28 cellular contexts compared by ENCODE assay signal in the genomic region with DNA sequence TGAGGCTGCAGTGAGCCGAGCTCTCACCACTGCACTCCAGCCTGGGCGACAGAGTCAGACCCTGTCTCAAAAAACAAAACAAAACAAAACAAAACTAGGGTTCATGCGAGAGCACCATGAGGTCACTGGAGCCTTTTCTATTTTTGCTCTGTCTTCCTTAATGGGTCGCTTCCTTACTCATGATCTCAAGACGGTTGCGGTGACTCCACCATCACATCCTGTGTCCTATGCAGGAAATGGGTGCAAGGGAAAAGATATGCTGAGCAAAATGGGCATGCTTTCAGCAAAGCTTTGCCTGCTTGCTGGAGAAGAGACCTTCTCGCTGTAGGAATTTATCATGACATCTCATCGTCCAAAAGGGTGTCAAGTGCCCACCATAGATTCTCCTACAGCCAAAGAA. TPM values are rescaled to one million over a fixed set of nuclear protein-coding genes. Genes with fewer than 3 reads are reported as not detected.
"Had no signal": no experiment of that assay in that cellular context is flagged by ENCODE, and none has a peak within 500 bp of the region (broad histone marks: within the 10 kb centered on the region; RNA-seq: fewer than 3 reads in every experiment).

No MANE protein-coding gene starts in this region.

- H3K36me3 ChIP-seq: esophagus squamous epithelium, heart right ventricle, left lung, neural progenitor cell, prostate gland, right atrium auricular region, stomach, tibial artery, upper lobe of left lung had no signal

- H3K27me3 ChIP-seq: heart right ventricle, neural progenitor cell, right atrium auricular region, stomach, testis, upper lobe of left lung had no signal

- H3K9me3 Mint-ChIP-seq: effector memory CD8-positive, alpha-beta T cell; naive thymus-derived CD4-positive, alpha-beta T cell; nephron; neural progenitor cell had no signal

- H3K36me3 Mint-ChIP-seq: naive thymus-derived CD4-positive, alpha-beta T cell; neural progenitor cell had no signal

- H3K27ac ChIP-seq: heart right ventricle, left lung, neural progenitor cell, prostate gland, right atrium auricular region, stomach, testis, tibial artery, upper lobe of left lung had no signal

- ATAC-seq: effector memory CD8-positive, alpha-beta T cell; heart right ventricle; left cardiac atrium; left lung; naive thymus-derived CD4-positive, alpha-beta T cell had no signal

- DNase-seq: cortex of kidney; effector memory CD8-positive, alpha-beta T cell; erythroblast; esophagus squamous epithelium; foreskin melanocyte; glutamatergic neuron; heart right ventricle; hippocampal formation; left cardiac atrium; mesenchymal stem cell; midbrain; naive thymus-derived CD4-positive, alpha-beta T cell; stimulated activated CD4-positive, alpha-beta T cell treated with anti-CD3 and anti-CD28 coated beads, Interleukin-12 subunit alpha, Interleukin-12 subunit beta, amount 100 ng/mL, for 4 hours; stimulated activated CD4-positive, alpha-beta T cell treated with anti-CD3 and anti-CD28 coated beads, Interleukin-1b, Interleukin-23, amount 100 ng/mL, for 48 hours; stimulated activated CD4-positive, alpha-beta T cell treated with anti-CD3 and anti-CD28 coated beads, Interleukin-4, amount 100 ng/mL, for 1 hour; stimulated activated CD8-positive, alpha-beta memory T cell treated with anti-CD3 and anti-CD28 coated beads, Interleukin-4, amount 100 ng/mL, for 48 hours; stimulated activated naive CD4-positive, alpha-beta T cell treated with Interleukin-2 at 50 U/mL for 16 hours; stomach; substantia nigra; testis; tibial artery; upper lobe of left lung had no signal

- H3K27ac Mint-ChIP-seq: naive thymus-derived CD4-positive, alpha-beta T cell had no signal

- H3K4me3 Mint-ChIP-seq: effector memory CD8-positive, alpha-beta T cell; naive thymus-derived CD4-positive, alpha-beta T cell; nephron; neural progenitor cell had no signal

- H3K4me3 ChIP-seq: esophagus squamous epithelium, heart right ventricle, left lung, neural progenitor cell, prostate gland, right atrium auricular region, smooth muscle cell, stomach, testis, tibial artery, upper lobe of left lung had no signal

- H3K4me1 ChIP-seq: heart right ventricle, left lung, prostate gland, right atrium auricular region, tibial artery, upper lobe of left lung had no signal

- H3K9ac ChIP-seq: neural progenitor cell had no signal

- H3K9me3 ChIP-seq: esophagus squamous epithelium, heart right ventricle, left lung, prostate gland, right atrium auricular region, stomach, testis, tibial artery, upper lobe of left lung had no signal

RNA-seq across cellular contexts. Expression of gene WNT9A, which starts 36.4 kb away (rescaled TPM):
- polyA plus RNA-seq: naive thymus-derived CD4-positive, alpha-beta T cell had no signal
